Comparison of ENCODE assay signal across 18 cellular contexts in the genomic region with DNA sequence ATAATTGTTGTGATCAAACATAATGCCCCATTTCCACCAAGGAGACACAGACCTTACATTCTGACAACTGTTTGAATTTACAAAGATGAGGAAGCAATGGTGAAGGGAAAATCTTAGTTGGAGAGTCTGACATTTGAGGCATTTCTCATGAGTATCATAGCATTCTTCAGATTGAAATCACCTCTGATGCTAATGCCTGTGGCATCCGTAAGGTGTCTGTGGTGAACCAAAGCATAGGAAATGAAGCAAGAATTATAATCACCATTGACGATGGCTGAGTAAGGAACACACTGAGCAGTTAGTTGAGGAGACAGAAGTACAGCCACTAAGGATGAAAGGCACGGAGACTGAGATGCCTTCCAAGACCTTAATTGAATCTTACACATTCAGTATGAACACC.
A peak's percentile ranks its signal among the peaks of the same experiment; 100 is the strongest.
DNase-seq lines count a peak whose midpoint lies in the region; ATAC-seq and TF ChIP-seq lines count a peak whose summit lies in the region.
"Had no signal": no experiment of that assay in that cellular context is flagged by ENCODE, and none has a peak within 500 bp of the region (broad histone marks: within the 10 kb centered on the region; RNA-seq: fewer than 3 reads in every experiment).

No MANE protein-coding gene starts in this region.

- intact Hi-C loops in Calu3 (cut with micrococcal nuclease; ENCODE audit: unreplicated experiment) = no loop called here

- H3K27me3 Mint-ChIP-seq in Calu3 (ENCODE audit: unreplicated experiment) = no peaks in the 10 kb centered on the region
- H3K27me3 Mint-ChIP-seq: CD4-positive, alpha-beta memory T cell; stimulated activated memory B cell treated with anti-CD40 and anti-IgM and Interleukin-4, amounts not matched to agents 10 μg/mL and 1 μg/mL and 100 μg/mL, for 72 hours had no signal

- no peak overlapping the region for H3K4me3 Mint-ChIP-seq in Calu3 (ENCODE audit: low read depth, unreplicated experiment)
- H3K4me3 Mint-ChIP-seq: CD4-positive, alpha-beta memory T cell; stimulated activated memory B cell treated with anti-CD40 and anti-IgM and Interleukin-4, amounts not matched to agents 10 μg/mL and 1 μg/mL and 100 μg/mL, for 72 hours had no signal

- H3K9me3 Mint-ChIP-seq in Calu3 (ENCODE audit: low read depth, unreplicated experiment) = no peaks in the 10 kb centered on the region
- H3K9me3 Mint-ChIP-seq: stimulated activated memory B cell treated with anti-CD40 and anti-IgM and Interleukin-4, amounts not matched to agents 10 μg/mL and 1 μg/mL and 100 μg/mL, for 72 hours had no signal

- DNase-seq in EL = peak; percentile 32
- DNase-seq in RPMI7951 (ENCODE audit: low read depth) = peak; percentile 3
- peak; percentile 65 for DNase-seq in dedifferentiated amniotic fluid mesenchymal stem cell (ENCODE audit: extremely low spot score)
- peak; percentile 93 for DNase-seq in renal cortical epithelial cell (ENCODE audit: low read depth)
- DNase-seq in Calu3 = no peak
- DNase-seq: activated CD4-positive, alpha-beta T cell treated with anti-CD3 and anti-CD28 coated beads for 48 hours; activated naive CD4-positive, alpha-beta T cell treated with Interleukin-2 at 50 U/mL for 16 hours; CD4-positive, alpha-beta memory T cell; DND-41; effector CD8-positive, alpha-beta T cell; H7; NCI-H2029 treated with DMSO at 0.1 percent for 48 hours; NCI-H526 had no signal

- H3K36me3 Mint-ChIP-seq in Calu3 (ENCODE audit: insufficient read depth, unreplicated experiment) = no peaks in the 10 kb centered on the region
- H3K36me3 Mint-ChIP-seq: CD4-positive, alpha-beta memory T cell; stimulated activated memory B cell treated with anti-CD40 and anti-IgM and Interleukin-4, amounts not matched to agents 10 μg/mL and 1 μg/mL and 100 μg/mL, for 72 hours had no signal

- TF ChIP-seq CTCF in Calu3 (IDR thresholded peaks at IDR 0.05; ENCODE audit: unreplicated experiment) = no peak

- CTCF ChIA-PET in Calu3 (lab: Charles Lee) = no interaction called here

- no TSS peak for BruUV-seq in Calu3 (replicated peaks; lab: Mats Ljungman, UMichigan)

- no peak overlapping the region for H3K27ac Mint-ChIP-seq in Calu3 (ENCODE audit: unreplicated experiment)
- H3K27ac Mint-ChIP-seq: CD4-positive, alpha-beta memory T cell; stimulated activated memory B cell treated with anti-CD40 and anti-IgM and Interleukin-4, amounts not matched to agents 10 μg/mL and 1 μg/mL and 100 μg/mL, for 72 hours had no signal

- ATAC-seq in GM21528 (IDR thresholded peaks at IDR 0.05; ENCODE audit: low FRiP score, unreplicated experiment) (no peak), HG03196 (IDR thresholded peaks at IDR 0.05; ENCODE audit: unreplicated experiment) (no peak), GM21526 (IDR thresholded peaks at IDR 0.05; ENCODE audit: low FRiP score, unreplicated experiment) (no peak)
- ATAC-seq: HepG2; stimulated activated memory B cell treated with anti-CD40 and anti-IgM and Interleukin-4, amounts not matched to agents 10 μg/mL and 1 μg/mL and 100 μg/mL, for 72 hours had no signal

- H3K4me1 Mint-ChIP-seq in Calu3 (ENCODE audit: low read depth, unreplicated experiment) = peaks cover under 1% of the 10 kb centered on the region
- H3K4me1 Mint-ChIP-seq: CD4-positive, alpha-beta memory T cell; stimulated activated memory B cell treated with anti-CD40 and anti-IgM and Interleukin-4, amounts not matched to agents 10 μg/mL and 1 μg/mL and 100 μg/mL, for 72 hours had no signal
